ENCODE assay signal across 9 cellular contexts in genomic region chr19:46495789-46496099, GRCh38. TPM values are rescaled to one million over a fixed set of nuclear protein-coding genes. Genes with fewer than 3 reads are reported as not detected.
DNase-seq lines count a peak whose midpoint lies in the region; ATAC-seq, FAIRE-seq and TF ChIP-seq lines count a peak whose summit lies in the region.
"Had no signal": no experiment of that assay in that cellular context is flagged by ENCODE, and none has a peak within 500 bp of the region (broad histone marks: within the 10 kb centered on the region; RNA-seq: fewer than 3 reads in every experiment).

Gene PNMA8B, minus strand, starts transcription at chr19:46495867. Its CDS starts 402 bp downstream, at chr19:46495465.

- peak within 1 kb of the TSS; percentile 60 for H3K4me3 Mint-ChIP-seq in activated CD4-positive, alpha-beta T cell treated with anti-CD3 and anti-CD28 coated beads, Interleukin-2, amount 10 ng/mL, durations not matched to agents 7 days and 5 days
- H3K4me3 Mint-ChIP-seq in natural killer cell treated with Interleukin-12 subunit alpha and Interleukin-12 subunit beta and Interleukin-15 and Interleukin-18, amount 100 ng/mL, for 72 hours: no peak within 1 kb of the TSS

- peak in 1 of 4 donors; percentile 12 for ATAC-seq in right lobe of liver
- ATAC-seq in HepG2: no peak
- ATAC-seq in natural killer cell treated with Interleukin-12 subunit alpha and Interleukin-12 subunit beta and Interleukin-15 and Interleukin-18, amount 100 ng/mL, for 72 hours: no peak

- H3K4me2 ChIP-seq in HepG2 (ENCODE audit: low read depth, low read length): no peak within 1 kb of the TSS
- H3K4me2 ChIP-seq in fibroblast of lung (ENCODE audit: extremely low read depth, insufficient read depth, low read length): peak within 1 kb of the TSS; percentile 35
- peak within 1 kb of the TSS; percentile 97 for H3K4me2 ChIP-seq in neural cell (ENCODE audit: low read length)

- TF ChIP-seq POLR2A in right lobe of liver (IDR thresholded peaks at IDR 0.05): no peak
- no peak for TF ChIP-seq POLR2A in HepG2 (IDR thresholded peaks at IDR 0.05; ENCODE audit: insufficient read depth in 1 of 2, low read depth in 2 of 2, low read length in 2 of 2)

- no peaks in the 10 kb centered on the region for H3K9me3 Mint-ChIP-seq in activated CD4-positive, alpha-beta T cell treated with anti-CD3 and anti-CD28 coated beads, Interleukin-2, amount 10 ng/mL, durations not matched to agents 7 days and 5 days
- H3K9me3 Mint-ChIP-seq in natural killer cell treated with Interleukin-12 subunit alpha and Interleukin-12 subunit beta and Interleukin-15 and Interleukin-18, amount 100 ng/mL, for 72 hours: no peaks in the 10 kb centered on the region

- H3F3A ChIP-seq in neural cell (ENCODE audit: insufficient read depth, low read length, poor library complexity, severe bottlenecking): no peaks in the 10 kb centered on the region

- H2AFZ ChIP-seq in HepG2 (ENCODE audit: low read length) (no peak within 1 kb of the TSS), fibroblast of lung (ENCODE audit: low read length) (no peak within 1 kb of the TSS), neural cell (ENCODE audit: low read depth, low read length) (peak within 1 kb of the TSS; percentile 66)

- peaks cover 69% of the 10 kb centered on the region for H3K27me3 Mint-ChIP-seq in activated CD4-positive, alpha-beta T cell treated with anti-CD3 and anti-CD28 coated beads, Interleukin-2, amount 10 ng/mL, durations not matched to agents 7 days and 5 days
- H3K27me3 Mint-ChIP-seq in natural killer cell treated with Interleukin-12 subunit alpha and Interleukin-12 subunit beta and Interleukin-15 and Interleukin-18, amount 100 ng/mL, for 72 hours: peaks cover 40 to 45% of the 10 kb centered on the region in 2 donors

- H4K20me1 ChIP-seq in HepG2 (ENCODE audit: insufficient read depth, low read length) (no peaks in the 10 kb centered on the region), fibroblast of lung (ENCODE audit: control insufficient read depth, extremely low read depth, insufficient read depth, low read length) (no peaks in the 10 kb centered on the region), neural cell (ENCODE audit: insufficient read depth) (no peaks in the 10 kb centered on the region)

- peaks cover 1% of the 10 kb centered on the region for H3K36me3 Mint-ChIP-seq in activated CD4-positive, alpha-beta T cell treated with anti-CD3 and anti-CD28 coated beads, Interleukin-2, amount 10 ng/mL, durations not matched to agents 7 days and 5 days (ENCODE audit: low read depth)
- H3K36me3 Mint-ChIP-seq in natural killer cell treated with Interleukin-12 subunit alpha and Interleukin-12 subunit beta and Interleukin-15 and Interleukin-18, amount 100 ng/mL, for 72 hours: no peaks in the 10 kb centered on the region

- no peaks in the 10 kb centered on the region for H3K36me3 ChIP-seq in right lobe of liver
- no peaks in the 10 kb centered on the region for H3K36me3 ChIP-seq in HepG2 (replicated peaks in 1 of 2; ENCODE audit: control insufficient read depth in 1 of 2, insufficient read depth in 2 of 2, low read length in 2 of 2)
- no peaks in the 10 kb centered on the region for H3K36me3 ChIP-seq in fibroblast of lung (ENCODE audit: control insufficient read depth, insufficient read depth, low read length)
- no peaks in the 10 kb centered on the region for H3K36me3 ChIP-seq in neural cell (ENCODE audit: insufficient read depth, low read length)

- DNase-seq in right lobe of liver: peak in 2 of 3 donors; percentile 30 to 47
- no peak for DNase-seq in HepG2 (ENCODE audit: low spot score)
- DNase-seq in activated CD4-positive, alpha-beta T cell treated with anti-CD3 and anti-CD28 coated beads, Interleukin-2, amount 10 ng/mL, durations not matched to agents 7 days and 5 days: peak; percentile 29
- DNase-seq in fibroblast of lung (ENCODE audit: low read depth in 2 of 2): peak; percentile 43 to 54
- no peak for DNase-seq in NK-92 treated with Interleukin-12 subunit alpha and Interleukin-12 subunit beta, amount 100 ng/mL, for 24 hours (lab: John Stamatoyannopoulos, UW)
- no peak for DNase-seq in natural killer cell treated with Interleukin-12 subunit alpha and Interleukin-12 subunit beta and Interleukin-15 and Interleukin-18, amount 100 ng/mL, for 72 hours (ENCODE audit: low spot score)
- no peak for DNase-seq in Kasumi-1 (lab: John Stamatoyannopoulos, UW)

- no peak for TF ChIP-seq EP300 in HepG2 (IDR thresholded peaks at IDR 0.05; ENCODE audit: low read depth in 2 of 2, low read length in 2 of 2)
- TF ChIP-seq EP300 in HepG2 (CRISPR knock-in tag; IDR thresholded peaks at IDR 0.05; ENCODE audit: borderline replicate concordance): no peak
- TF ChIP-seq EP300 in neural cell (conservative IDR thresholded peaks at IDR 0.05; ENCODE audit: poor library complexity, severe bottlenecking): peak; percentile 45

- BruUV-seq in HepG2 (replicated peaks; lab: Mats Ljungman, UMichigan): no TSS peak

- no peak within 1 kb of the TSS for H3K27ac ChIP-seq in right lobe of liver
- no peak within 1 kb of the TSS for H3K27ac ChIP-seq in HepG2 (ENCODE audit: extremely low read length, insufficient read depth, low read length)
- H3K27ac ChIP-seq in fibroblast of lung (ENCODE audit: insufficient read depth, low read length): no peak within 1 kb of the TSS
- H3K27ac ChIP-seq in neural cell (ENCODE audit: low read length): peak within 1 kb of the TSS; percentile 96

- peaks cover 0 to 3% (median 0%) of the 10 kb centered on the region in 4 donors for H3K4me1 ChIP-seq in right lobe of liver
- peaks cover 11% of the 10 kb centered on the region for H3K4me1 ChIP-seq in HepG2 (ENCODE audit: insufficient read depth, low read length)
- H3K4me1 ChIP-seq in fibroblast of lung (ENCODE audit: control insufficient read depth, extremely low read depth, insufficient read depth, low read length): no peaks in the 10 kb centered on the region

- no peak within 1 kb of the TSS for H3K27ac Mint-ChIP-seq in activated CD4-positive, alpha-beta T cell treated with anti-CD3 and anti-CD28 coated beads, Interleukin-2, amount 10 ng/mL, durations not matched to agents 7 days and 5 days
- H3K27ac Mint-ChIP-seq in natural killer cell treated with Interleukin-12 subunit alpha and Interleukin-12 subunit beta and Interleukin-15 and Interleukin-18, amount 100 ng/mL, for 72 hours: no peak within 1 kb of the TSS

- FAIRE-seq in HepG2 (lab: Jason Lieb, UNC): no peak

- intact Hi-C loops in right lobe of liver (cut with DNase I) (loop anchor here (10.0 kb wide), 2 partner anchors 211 to 221 kb away; no protein-coding TSS in a partner anchor), HepG2 (cut with micrococcal nuclease; ENCODE audit: unreplicated experiment) (no loop called here)

- H3K4me3 ChIP-seq in right lobe of liver: peak within 1 kb of the TSS in 1 of 3 donors; percentile 24
- no peak within 1 kb of the TSS for H3K4me3 ChIP-seq in HepG2 (replicated peaks in 1 of 3; ENCODE audit: insufficient read depth in 1 of 3, low read depth in 2 of 3, low read length in 3 of 3)
- peak within 1 kb of the TSS in 2 of 4 experiments; percentile 10 to 51 for H3K4me3 ChIP-seq in fibroblast of lung (replicated peaks in 1 of 4; ENCODE audit: control extremely low read depth in 1 of 4, insufficient read depth in 1 of 4, low read depth in 3 of 4, low read length in 4 of 4)
- H3K4me3 ChIP-seq in neural cell (ENCODE audit: low read length): peak within 1 kb of the TSS; percentile 71

- H3K9ac ChIP-seq in HepG2 (ENCODE audit: insufficient read depth, low read depth, low read length) (no peak within 1 kb of the TSS), fibroblast of lung (ENCODE audit: insufficient read depth, low read length) (no peak within 1 kb of the TSS), neural cell (ENCODE audit: low read length) (peak within 1 kb of the TSS; percentile 81)

- TF ChIP-seq RAD21 in HepG2 (CRISPR knock-in tag; IDR thresholded peaks at IDR 0.05) (no peak), neural cell (conservative IDR thresholded peaks at IDR 0.05) (peak; percentile 40)

- POLR2A ChIA-PET in HepG2 (lab: Yijun Ruan, JAX): no interaction called here
- POLR2A ChIA-PET in activated CD4-positive, alpha-beta T cell treated with anti-CD3 and anti-CD28 coated beads, Interleukin-2, amount 10 ng/mL, durations not matched to agents 7 days and 5 days (lab: Charles Lee): no interaction called here

- no peaks in the 10 kb centered on the region for H3K9me3 ChIP-seq in right lobe of liver
- no peaks in the 10 kb centered on the region for H3K9me3 ChIP-seq in HepG2 (ENCODE audit: low read length)
- H3K9me3 ChIP-seq in fibroblast of lung (ENCODE audit: control insufficient read depth, insufficient read depth, low read depth, low read length): no peaks in the 10 kb centered on the region
- peaks cover 14% of the 10 kb centered on the region for H3K9me3 ChIP-seq in neural cell (ENCODE audit: low read length)

- H3K9me2 ChIP-seq in neural cell (ENCODE audit: insufficient read depth, low read length): no peaks in the 10 kb centered on the region

- H3K79me2 ChIP-seq in HepG2 (ENCODE audit: insufficient read depth, low read length) (no peaks in the 10 kb centered on the region), fibroblast of lung (ENCODE audit: control insufficient read depth, insufficient read depth, low read length) (no peaks in the 10 kb centered on the region), neural cell (replicated peaks; ENCODE audit: insufficient read depth, low read length) (no peaks in the 10 kb centered on the region)

- no peaks in the 10 kb centered on the region for H3K27me3 ChIP-seq in right lobe of liver
- peaks cover 5 to 23% of the 10 kb centered on the region in 2 experiments; a peak in 4 of 5 replicates for H3K27me3 ChIP-seq in HepG2 (ENCODE audit: control insufficient read depth in 1 of 2, insufficient read depth in 2 of 2, low read length in 2 of 2)
- H3K27me3 ChIP-seq in fibroblast of lung (ENCODE audit: control insufficient read depth, insufficient read depth, low read length): peaks cover 14% of the 10 kb centered on the region
- H3K27me3 ChIP-seq in neural cell (ENCODE audit: insufficient read depth, low read depth, low read length): peaks cover 36% of the 10 kb centered on the region

- peaks cover 14% of the 10 kb centered on the region for H3K4me1 Mint-ChIP-seq in activated CD4-positive, alpha-beta T cell treated with anti-CD3 and anti-CD28 coated beads, Interleukin-2, amount 10 ng/mL, durations not matched to agents 7 days and 5 days
- H3K4me1 Mint-ChIP-seq in natural killer cell treated with Interleukin-12 subunit alpha and Interleukin-12 subunit beta and Interleukin-15 and Interleukin-18, amount 100 ng/mL, for 72 hours (ENCODE audit: low read depth in 2 of 2): peaks cover 0 to 6% of the 10 kb centered on the region in 2 donors

- in situ Hi-C loops in HepG2 (cut with HindIII; ENCODE audit: extremely low pct_ligation_motif_present, low pct_unique_long_range_greater_than_20kb): no loop called here

- CTCF ChIA-PET in HepG2 (lab: Yijun Ruan, JAX; ENCODE audit: low intra/inter-chr PET ratio, low total read pairs): no interaction called here
- CTCF ChIA-PET in activated CD4-positive, alpha-beta T cell treated with anti-CD3 and anti-CD28 coated beads, Interleukin-2, amount 10 ng/mL, durations not matched to agents 7 days and 5 days (lab: Charles Lee): no interaction called here

- TF ChIP-seq CTCF in right lobe of liver (IDR thresholded peaks at IDR 0.05) (no peak), HepG2 (CRISPR knock-in tag; IDR thresholded peaks at IDR 0.05) (no peak), fibroblast of lung (conservative IDR thresholded peaks at IDR 0.05 in 1 of 2, IDR thresholded peaks at IDR 0.05 in 1 of 2; ENCODE audit: low read depth in 1 of 2, low read length in 2 of 2) (no peak), neural cell (IDR thresholded peaks at IDR 0.05; ENCODE audit: poor library complexity, severe bottlenecking) (no peak)

- no CpG with 5 or more reads among the region's 29 CpGs for WGBS in right lobe of liver (ENCODE audit: insufficient coverage, low coverage, low lambda C conversion rate, missing lambda C conversion rate)
- WGBS in HepG2 (ENCODE audit: low lambda C conversion rate): 89% methylated on average over 14 of the region's 29 CpGs

RNA-seq across cellular contexts. Expression of gene PNMA8B, which starts in this region (rescaled TPM):
- under 1 TPM; 0.20 to 0.55 (median 0.33) TPM for total RNA-seq in right lobe of liver
- not detected in 2 replicates for total RNA-seq in HepG2 (2016; rRNA removed; fragmentation: Illumina TruSeq; extraction: Trizol)
- total RNA-seq in HepG2 (2016; cell fraction: cytosol; rRNA removed; fragmentation: Illumina TruSeq; extraction: Trizol; ENCODE audit: low read depth): not detected in 2 replicates
- total RNA-seq in HepG2 (2016; cell fraction: insoluble cytoplasmic fraction; rRNA removed; fragmentation: Illumina TruSeq; extraction: Trizol): not detected in 2 replicates
- not detected in 2 replicates for total RNA-seq in HepG2 (2016; cell fraction: membrane; rRNA removed; fragmentation: Illumina TruSeq; extraction: Trizol)
- not detected in 2 replicates for total RNA-seq in HepG2 (2016; cell fraction: nucleus; rRNA removed; fragmentation: Illumina TruSeq; extraction: Trizol)
- not detected in 2 replicates for polyA plus RNA-seq in HepG2 (2011; rRNA removed)
- not detected in 2 replicates for polyA plus RNA-seq in HepG2 (2011; cell fraction: cytosol; rRNA removed)
- polyA plus RNA-seq in HepG2 (2011; cell fraction: nucleus; rRNA removed): 0.02 TPM in 1 of 2 replicates, not detected in the other
- not detected in 2 replicates for polyA plus RNA-seq in HepG2 (2012)
- not detected in 2 replicates for polyA plus RNA-seq in HepG2 (2016; cell fraction: cytosol; fragmentation: Illumina TruSeq; extraction: Trizol; ENCODE audit: low read depth)
- not detected in 2 replicates for polyA plus RNA-seq in HepG2 (2016; cell fraction: insoluble cytoplasmic fraction; fragmentation: Illumina TruSeq; extraction: Trizol; ENCODE audit: low read depth)
- not detected in 2 replicates for polyA plus RNA-seq in HepG2 (2016; cell fraction: membrane; fragmentation: Illumina TruSeq; extraction: Trizol; ENCODE audit: low read depth)
- not detected in 2 replicates for polyA plus RNA-seq in HepG2 (2016; cell fraction: nucleus; fragmentation: Illumina TruSeq; extraction: Trizol; ENCODE audit: insufficient read depth, low read depth)
- 0.07 TPM in 1 of 2 replicates, not detected in the other for polyA minus RNA-seq in HepG2 (2011; rRNA and poly(A)+ RNA removed; ENCODE audit: low replicate concordance)
- not detected in 2 replicates for polyA minus RNA-seq in HepG2 (2011; cell fraction: cytosol; rRNA and poly(A)+ RNA removed)
- not detected in 2 replicates for polyA minus RNA-seq in HepG2 (2011; cell fraction: nucleus; rRNA and poly(A)+ RNA removed)
- under 1 TPM; 0.06 to 0.07 TPM for total RNA-seq in activated CD4-positive, alpha-beta T cell treated with anti-CD3 and anti-CD28 coated beads, Interleukin-2, amount 10 ng/mL, durations not matched to agents 7 days and 5 days
- total RNA-seq in fibroblast of lung: 1.3 and 1.7 TPM in 2 replicates
- 0.12 and 0.14 TPM in 2 replicates for polyA plus RNA-seq in fibroblast of lung
- polyA plus RNA-seq in fibroblast of lung (2012): 0.31 and 0.70 TPM in 2 replicates
- polyA minus RNA-seq in fibroblast of lung (ENCODE audit: low replicate concordance): 0.08 and 1.0 TPM in 2 replicates
- polyA plus RNA-seq in neural cell: 9.9 and 10.1 TPM in 2 replicates
- polyA minus RNA-seq in neural cell: 24.0 and 27.0 TPM in 2 replicates
- total RNA-seq in natural killer cell treated with Interleukin-12 subunit alpha and Interleukin-12 subunit beta and Interleukin-15 and Interleukin-18, amount 100 ng/mL, for 72 hours: not detected
- total RNA-seq: SK-MEL-5 had no signal

Comparison
In these comparisons a context has a peak if more than half of its experiments do, and no peak if none do; other contexts are left out.
1. Peak in DNase-seq in right lobe of liver; RNA of the gene not detected or under 1 TPM.
2. Peak in DNase-seq in activated CD4-positive, alpha-beta T cell treated with anti-CD3 and anti-CD28 coated beads, Interleukin-2, amount 10 ng/mL, durations not matched to agents 7 days and 5 days; RNA of the gene not detected or under 1 TPM.
3. DNase-seq: peak in fibroblast of lung (2 of 2); none in HepG2 (single experiment), NK-92 treated with Interleukin-12 subunit alpha and Interleukin-12 subunit beta, amount 100 ng/mL, for 24 hours (single experiment), natural killer cell treated with Interleukin-12 subunit alpha and Interleukin-12 subunit beta and Interleukin-15 and Interleukin-18, amount 100 ng/mL, for 72 hours (single experiment) and Kasumi-1 (0 of 2).